8 cellular contexts compared by ENCODE assay signal in the genomic region with DNA sequence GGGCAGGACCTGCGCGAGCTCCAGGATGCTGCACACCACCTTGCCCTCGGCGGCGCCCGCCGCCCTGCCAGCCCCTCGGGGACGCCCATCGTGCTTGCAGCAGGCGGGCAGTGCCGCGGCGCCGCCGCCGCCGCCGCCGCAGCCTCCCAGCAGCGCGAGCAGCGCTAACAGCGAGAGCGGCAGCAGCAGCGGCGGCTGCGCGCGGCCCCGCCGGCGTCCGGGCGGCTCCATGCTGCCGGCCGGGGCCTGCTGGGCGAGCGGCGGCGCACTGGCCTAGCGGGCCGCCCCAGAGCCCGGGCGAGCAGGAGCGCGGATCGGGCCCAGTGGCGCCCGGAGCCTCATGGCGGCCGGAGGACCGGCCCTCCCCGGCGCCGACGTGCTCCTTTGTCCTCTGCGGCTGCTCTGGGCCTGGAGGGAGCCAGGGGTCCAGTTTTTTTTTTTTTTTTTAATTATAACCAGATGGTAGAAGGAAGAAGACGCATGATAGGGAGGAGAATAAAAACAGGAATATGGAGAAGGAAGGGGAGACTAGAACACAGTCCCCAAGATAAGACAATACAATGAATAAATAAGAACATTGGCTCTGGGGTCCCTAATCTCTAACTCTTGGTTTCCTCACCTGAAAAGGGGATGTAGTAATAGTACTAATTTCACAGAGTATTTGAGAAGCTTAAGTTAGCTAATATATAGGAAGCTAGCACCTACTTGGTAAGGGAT. TPM values are rescaled to one million over a fixed set of nuclear protein-coding genes. Genes with fewer than 3 reads are reported as not detected.
A peak's percentile ranks its signal among the peaks of the same experiment; 100 is the strongest.
DNase-seq lines count a peak whose midpoint lies in the region; ATAC-seq and TF ChIP-seq lines count a peak whose summit lies in the region.

No MANE protein-coding gene starts in this region.

- peaks cover 40% of the 10 kb centered on the region for H3K27me3 Mint-ChIP-seq in activated CD4-positive, alpha-beta T cell treated with anti-CD3 and anti-CD28 coated beads, Interleukin-2, amount 10 ng/mL, durations not matched to agents 24 days and 14 days
- peaks cover 43% of the 10 kb centered on the region for H3K27me3 Mint-ChIP-seq in activated naive CD8-positive, alpha-beta T cell treated with anti-CD3 and anti-CD28 coated beads, Interleukin-2, amount 10 ng/mL, durations not matched to agents 7 days and 5 days

- no peak overlapping the region for H3K27ac ChIP-seq in iPS-18a (ENCODE audit: low read length)
- H3K27ac ChIP-seq in stomach = peak overlapping the region in 2 of 5 donors; percentile 61 to 71

- POLR2A ChIA-PET in activated naive CD8-positive, alpha-beta T cell treated with anti-CD3 and anti-CD28 coated beads, Interleukin-2, amount 10 ng/mL, durations not matched to agents 7 days and 5 days (lab: Charles Lee) = no interaction called here

- H3K9me3 ChIP-seq in iPS-18a (ENCODE audit: control insufficient read depth, low read depth, low read length) (no peaks in the 10 kb centered on the region), stomach (no peaks in the 10 kb centered on the region)

- intact Hi-C loops in activated CD4-positive, alpha-beta T cell treated with anti-CD3 and anti-CD28 coated beads, Interleukin-2, amount 10 ng/mL, durations not matched to agents 24 days and 14 days (cut with micrococcal nuclease) = no loop called here
- intact Hi-C loops in stomach (cut with DNase I; ENCODE audit: low total_unique reads) = no loop called here

- H3K36me3 ChIP-seq in iPS-18a (ENCODE audit: control insufficient read depth, low read depth, low read length) (no peaks in the 10 kb centered on the region), stomach (no peaks in the 10 kb centered on the region)

- H3K4me3 Mint-ChIP-seq in activated CD4-positive, alpha-beta T cell treated with anti-CD3 and anti-CD28 coated beads, Interleukin-2, amount 10 ng/mL, durations not matched to agents 24 days and 14 days = peak overlapping the region; percentile 40
- peak overlapping the region; percentile 35 for H3K4me3 Mint-ChIP-seq in activated naive CD8-positive, alpha-beta T cell treated with anti-CD3 and anti-CD28 coated beads, Interleukin-2, amount 10 ng/mL, durations not matched to agents 7 days and 5 days

- peak; percentile 55 for DNase-seq in activated CD4-positive, alpha-beta T cell treated with anti-CD3 and anti-CD28 coated beads, Interleukin-2, amount 10 ng/mL, durations not matched to agents 24 days and 14 days
- no peak for DNase-seq in activated CD4-positive, alpha-beta T cell treated with anti-CD3 and anti-CD28 coated beads for 1 hour
- no peak for DNase-seq in activated naive CD8-positive, alpha-beta T cell treated with anti-CD3 and anti-CD28 coated beads, Interleukin-2, amount 10 ng/mL, durations not matched to agents 7 days and 5 days
- peak; percentile 55 for DNase-seq in stomach
- no peak for DNase-seq in NCI-H226
- no peak for DNase-seq in HCEC 1CT

- peak overlapping the region; percentile 48 for H3K9ac ChIP-seq in iPS-18a (ENCODE audit: low read length)

- no peak for TF ChIP-seq CTCF in stomach (IDR thresholded peaks at IDR 0.05)

- H3K27ac Mint-ChIP-seq in activated CD4-positive, alpha-beta T cell treated with anti-CD3 and anti-CD28 coated beads, Interleukin-2, amount 10 ng/mL, durations not matched to agents 24 days and 14 days = no peak overlapping the region
- H3K27ac Mint-ChIP-seq in activated naive CD8-positive, alpha-beta T cell treated with anti-CD3 and anti-CD28 coated beads, Interleukin-2, amount 10 ng/mL, durations not matched to agents 7 days and 5 days = no peak overlapping the region

- no peaks in the 10 kb centered on the region for H3K4me1 ChIP-seq in iPS-18a (ENCODE audit: control insufficient read depth, low read depth, low read length)
- H3K4me1 ChIP-seq in stomach = no peaks in the 10 kb centered on the region

- H3K4me3 ChIP-seq in iPS-18a (ENCODE audit: low read length) (peak overlapping the region; percentile 35), stomach (peak overlapping the region; percentile 14 to 26 (median 16))

- no peak for TF ChIP-seq POLR2A in stomach (IDR thresholded peaks at IDR 0.05)

- H3K9me3 Mint-ChIP-seq in activated CD4-positive, alpha-beta T cell treated with anti-CD3 and anti-CD28 coated beads, Interleukin-2, amount 10 ng/mL, durations not matched to agents 24 days and 14 days = no peaks in the 10 kb centered on the region
- H3K9me3 Mint-ChIP-seq in activated naive CD8-positive, alpha-beta T cell treated with anti-CD3 and anti-CD28 coated beads, Interleukin-2, amount 10 ng/mL, durations not matched to agents 7 days and 5 days = no peaks in the 10 kb centered on the region

- H3K27me3 ChIP-seq in iPS-18a (ENCODE audit: control insufficient read depth, insufficient read depth, low read length) = peaks cover 18% of the 10 kb centered on the region
- no peaks in the 10 kb centered on the region for H3K27me3 ChIP-seq in stomach

- H3K4me1 Mint-ChIP-seq in activated CD4-positive, alpha-beta T cell treated with anti-CD3 and anti-CD28 coated beads, Interleukin-2, amount 10 ng/mL, durations not matched to agents 24 days and 14 days = no peaks in the 10 kb centered on the region
- H3K4me1 Mint-ChIP-seq in activated naive CD8-positive, alpha-beta T cell treated with anti-CD3 and anti-CD28 coated beads, Interleukin-2, amount 10 ng/mL, durations not matched to agents 7 days and 5 days = no peaks in the 10 kb centered on the region

- TF ChIP-seq EP300 in stomach (IDR thresholded peaks at IDR 0.05) = no peak

- 18 to 39% (median 34%) methylated on average over 40 to 56 of the region's 59 CpGs for WGBS in stomach, 5 donors

- ATAC-seq in activated naive CD8-positive, alpha-beta T cell treated with anti-CD3 and anti-CD28 coated beads, Interleukin-2, amount 10 ng/mL, durations not matched to agents 7 days and 5 days (ENCODE audit: low read depth) = peak; percentile 42
- no peak for ATAC-seq in HG03571 (IDR thresholded peaks at IDR 0.05; ENCODE audit: unreplicated experiment)

- H3K36me3 Mint-ChIP-seq in activated CD4-positive, alpha-beta T cell treated with anti-CD3 and anti-CD28 coated beads, Interleukin-2, amount 10 ng/mL, durations not matched to agents 24 days and 14 days (ENCODE audit: low read depth) = no peaks in the 10 kb centered on the region
- H3K36me3 Mint-ChIP-seq in activated naive CD8-positive, alpha-beta T cell treated with anti-CD3 and anti-CD28 coated beads, Interleukin-2, amount 10 ng/mL, durations not matched to agents 7 days and 5 days = no peaks in the 10 kb centered on the region

RNA-seq across cellular contexts. Expression of a gene that starts 17.1 kb away (rescaled TPM):
- not detected in 2 replicates for total RNA-seq in activated CD4-positive, alpha-beta T cell treated with anti-CD3 and anti-CD28 coated beads, Interleukin-2, amount 10 ng/mL, durations not matched to agents 24 days and 14 days
- total RNA-seq in activated naive CD8-positive, alpha-beta T cell treated with anti-CD3 and anti-CD28 coated beads, Interleukin-2, amount 10 ng/mL, durations not matched to agents 7 days and 5 days = not detected
- total RNA-seq in stomach = 1 to 10 TPM in 1 of 5 donors, not detected in 4; 1.2 TPM
- not detected for polyA plus RNA-seq in stomach

Comparison
In these comparisons a context has a peak if more than half of its experiments do, and no peak if none do; other contexts are left out.
1. DNase-seq: peak in activated CD4-positive, alpha-beta T cell treated with anti-CD3 and anti-CD28 coated beads, Interleukin-2, amount 10 ng/mL, durations not matched to agents 24 days and 14 days (single experiment) and stomach (single experiment); none in activated CD4-positive, alpha-beta T cell treated with anti-CD3 and anti-CD28 coated beads for 1 hour (single experiment), activated naive CD8-positive, alpha-beta T cell treated with anti-CD3 and anti-CD28 coated beads, Interleukin-2, amount 10 ng/mL, durations not matched to agents 7 days and 5 days (single experiment), NCI-H226 (single experiment) and HCEC 1CT (single experiment).